Comparison of ENCODE assay signal across 1 cellular context in the genomic region with DNA sequence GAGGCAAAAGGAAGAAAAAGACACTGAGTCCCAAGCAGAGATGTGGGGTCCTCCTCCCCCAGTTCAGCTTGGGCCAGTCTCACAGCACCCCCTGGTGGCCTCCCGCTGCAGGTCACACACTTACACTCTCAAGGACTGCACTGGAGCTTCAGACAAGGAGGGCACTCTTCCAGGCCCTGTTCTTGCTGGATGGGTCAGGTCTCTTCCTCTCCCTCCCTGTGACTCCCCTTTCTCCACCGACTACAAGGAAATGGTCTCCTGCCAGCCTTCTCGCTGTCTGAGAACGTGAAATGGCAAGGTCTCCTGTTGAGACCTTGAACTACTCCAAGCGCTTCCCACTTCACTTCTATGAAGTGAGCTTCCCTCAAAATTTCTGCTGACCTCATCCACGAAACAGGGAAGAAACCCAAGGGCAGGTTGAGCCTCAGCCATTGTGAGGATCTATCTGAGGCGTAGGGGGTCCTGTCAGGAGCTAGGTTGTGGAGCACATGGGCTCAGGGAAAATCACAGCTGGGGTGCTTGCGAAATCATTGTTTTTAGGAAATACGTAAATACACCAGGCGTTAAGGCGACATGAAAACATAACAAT.
TF ChIP-seq lines count a peak whose summit lies in the region.

No MANE protein-coding gene starts in this region.

TF ChIP-seq in HepG2, 621 proteins besides CTCF, POLR2A, EP300 and RAD21 (continued from another document):
- TF ChIP-seq, protein P1, sequence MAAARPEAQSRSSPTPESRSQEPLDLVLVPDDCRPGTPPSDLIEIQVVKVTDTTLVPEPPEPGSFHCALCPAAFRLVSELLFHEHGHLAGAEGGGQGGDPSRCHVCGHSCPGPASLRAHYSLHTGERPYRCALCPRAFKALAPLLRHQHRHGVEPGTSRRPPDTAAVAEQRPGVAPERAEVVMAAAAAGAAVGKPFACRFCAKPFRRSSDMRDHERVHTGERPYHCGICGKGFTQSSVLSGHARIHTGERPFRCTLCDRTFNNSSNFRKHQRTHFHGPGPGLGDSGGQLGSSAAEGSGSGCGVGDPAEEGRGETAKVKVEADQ (CRISPR knock-in tag; IDR thresholded peaks at IDR 0.05; ENCODE audit: borderline replicate concordance) = no peak
- TF ChIP-seq, protein P2, sequence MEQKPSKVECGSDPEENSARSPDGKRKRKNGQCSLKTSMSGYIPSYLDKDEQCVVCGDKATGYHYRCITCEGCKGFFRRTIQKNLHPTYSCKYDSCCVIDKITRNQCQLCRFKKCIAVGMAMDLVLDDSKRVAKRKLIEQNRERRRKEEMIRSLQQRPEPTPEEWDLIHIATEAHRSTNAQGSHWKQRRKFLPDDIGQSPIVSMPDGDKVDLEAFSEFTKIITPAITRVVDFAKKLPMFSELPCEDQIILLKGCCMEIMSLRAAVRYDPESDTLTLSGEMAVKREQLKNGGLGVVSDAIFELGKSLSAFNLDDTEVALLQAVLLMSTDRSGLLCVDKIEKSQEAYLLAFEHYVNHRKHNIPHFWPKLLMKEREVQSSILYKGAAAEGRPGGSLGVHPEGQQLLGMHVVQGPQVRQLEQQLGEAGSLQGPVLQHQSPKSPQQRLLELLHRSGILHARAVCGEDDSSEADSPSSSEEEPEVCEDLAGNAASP (CRISPR knock-in tag; IDR thresholded peaks at IDR 0.05; ENCODE audit: borderline replicate concordance) = 0 out of 2 replicates have a peak, but pooled peaks have one; percentile 48
- TF ChIP-seq HOXA7 (CRISPR knock-in tag; IDR thresholded peaks at IDR 0.05) = no peak
- peak; percentile 18 for TF ChIP-seq TEAD3 (CRISPR knock-in tag; optimal IDR thresholded peaks at IDR 0.05; ENCODE audit: borderline replicate concordance)
- peak; percentile 71 for TF ChIP-seq SMC3 (IDR thresholded peaks at IDR 0.05; ENCODE audit: low read length)
- TF ChIP-seq SSRP1 (CRISPR knock-in tag; IDR thresholded peaks at IDR 0.05) = no peak
- no peak for TF ChIP-seq ZNF766 (CRISPR knock-in tag; IDR thresholded peaks at IDR 0.05; ENCODE audit: borderline replicate concordance)
- 0 out of 2 replicates have a peak, but pooled peaks have one; percentile 11 for TF ChIP-seq SOX5 (CRISPR knock-in tag; IDR thresholded peaks at IDR 0.05; ENCODE audit: borderline replicate concordance)
- TF ChIP-seq KDM2A (CRISPR knock-in tag; IDR thresholded peaks at IDR 0.05; ENCODE audit: borderline replicate concordance, low read depth) = peak; percentile 31; the same call in 1 of the 2 replicates
- TF ChIP-seq SRY (CRISPR knock-in tag; IDR thresholded peaks at IDR 0.05) = 0 out of 2 replicates have a peak, but pooled peaks have one; percentile 37
- 0 out of 2 replicates have a peak, but pooled peaks have one; percentile 31 for TF ChIP-seq FOXA3 (CRISPR knock-in tag; IDR thresholded peaks at IDR 0.05)
- no peak for TF ChIP-seq ZNF496 (CRISPR knock-in tag; IDR thresholded peaks at IDR 0.05; ENCODE audit: insufficient replicate concordance)
- TF ChIP-seq, protein P3, sequence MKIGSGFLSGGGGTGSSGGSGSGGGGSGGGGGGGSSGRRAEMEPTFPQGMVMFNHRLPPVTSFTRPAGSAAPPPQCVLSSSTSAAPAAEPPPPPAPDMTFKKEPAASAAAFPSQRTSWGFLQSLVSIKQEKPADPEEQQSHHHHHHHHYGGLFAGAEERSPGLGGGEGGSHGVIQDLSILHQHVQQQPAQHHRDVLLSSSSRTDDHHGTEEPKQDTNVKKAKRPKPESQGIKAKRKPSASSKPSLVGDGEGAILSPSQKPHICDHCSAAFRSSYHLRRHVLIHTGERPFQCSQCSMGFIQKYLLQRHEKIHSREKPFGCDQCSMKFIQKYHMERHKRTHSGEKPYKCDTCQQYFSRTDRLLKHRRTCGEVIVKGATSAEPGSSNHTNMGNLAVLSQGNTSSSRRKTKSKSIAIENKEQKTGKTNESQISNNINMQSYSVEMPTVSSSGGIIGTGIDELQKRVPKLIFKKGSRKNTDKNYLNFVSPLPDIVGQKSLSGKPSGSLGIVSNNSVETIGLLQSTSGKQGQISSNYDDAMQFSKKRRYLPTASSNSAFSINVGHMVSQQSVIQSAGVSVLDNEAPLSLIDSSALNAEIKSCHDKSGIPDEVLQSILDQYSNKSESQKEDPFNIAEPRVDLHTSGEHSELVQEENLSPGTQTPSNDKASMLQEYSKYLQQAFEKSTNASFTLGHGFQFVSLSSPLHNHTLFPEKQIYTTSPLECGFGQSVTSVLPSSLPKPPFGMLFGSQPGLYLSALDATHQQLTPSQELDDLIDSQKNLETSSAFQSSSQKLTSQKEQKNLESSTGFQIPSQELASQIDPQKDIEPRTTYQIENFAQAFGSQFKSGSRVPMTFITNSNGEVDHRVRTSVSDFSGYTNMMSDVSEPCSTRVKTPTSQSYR (CRISPR knock-in tag; IDR thresholded peaks at IDR 0.05; ENCODE audit: borderline replicate concordance) = 0 out of 2 replicates have a peak, but pooled peaks have one; percentile 44
- TF ChIP-seq, protein P4, sequence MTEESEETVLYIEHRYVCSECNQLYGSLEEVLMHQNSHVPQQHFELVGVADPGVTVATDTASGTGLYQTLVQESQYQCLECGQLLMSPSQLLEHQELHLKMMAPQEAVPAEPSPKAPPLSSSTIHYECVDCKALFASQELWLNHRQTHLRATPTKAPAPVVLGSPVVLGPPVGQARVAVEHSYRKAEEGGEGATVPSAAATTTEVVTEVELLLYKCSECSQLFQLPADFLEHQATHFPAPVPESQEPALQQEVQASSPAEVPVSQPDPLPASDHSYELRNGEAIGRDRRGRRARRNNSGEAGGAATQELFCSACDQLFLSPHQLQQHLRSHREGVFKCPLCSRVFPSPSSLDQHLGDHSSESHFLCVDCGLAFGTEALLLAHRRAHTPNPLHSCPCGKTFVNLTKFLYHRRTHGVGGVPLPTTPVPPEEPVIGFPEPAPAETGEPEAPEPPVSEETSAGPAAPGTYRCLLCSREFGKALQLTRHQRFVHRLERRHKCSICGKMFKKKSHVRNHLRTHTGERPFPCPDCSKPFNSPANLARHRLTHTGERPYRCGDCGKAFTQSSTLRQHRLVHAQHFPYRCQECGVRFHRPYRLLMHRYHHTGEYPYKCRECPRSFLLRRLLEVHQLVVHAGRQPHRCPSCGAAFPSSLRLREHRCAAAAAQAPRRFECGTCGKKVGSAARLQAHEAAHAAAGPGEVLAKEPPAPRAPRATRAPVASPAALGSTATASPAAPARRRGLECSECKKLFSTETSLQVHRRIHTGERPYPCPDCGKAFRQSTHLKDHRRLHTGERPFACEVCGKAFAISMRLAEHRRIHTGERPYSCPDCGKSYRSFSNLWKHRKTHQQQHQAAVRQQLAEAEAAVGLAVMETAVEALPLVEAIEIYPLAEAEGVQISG (CRISPR knock-in tag; IDR thresholded peaks at IDR 0.05) = 0 out of 2 replicates have a peak, but pooled peaks have one; percentile 16
- peak; percentile 94 for TF ChIP-seq STAG1 (CRISPR knock-in tag; IDR thresholded peaks at IDR 0.05)
- TF ChIP-seq CEBPB (IDR thresholded peaks at IDR 0.05; ENCODE audit: borderline replicate concordance, low read depth, low read length) = peak; percentile 59; the same call in 1 of the 2 replicates
- TF ChIP-seq, protein P5, sequence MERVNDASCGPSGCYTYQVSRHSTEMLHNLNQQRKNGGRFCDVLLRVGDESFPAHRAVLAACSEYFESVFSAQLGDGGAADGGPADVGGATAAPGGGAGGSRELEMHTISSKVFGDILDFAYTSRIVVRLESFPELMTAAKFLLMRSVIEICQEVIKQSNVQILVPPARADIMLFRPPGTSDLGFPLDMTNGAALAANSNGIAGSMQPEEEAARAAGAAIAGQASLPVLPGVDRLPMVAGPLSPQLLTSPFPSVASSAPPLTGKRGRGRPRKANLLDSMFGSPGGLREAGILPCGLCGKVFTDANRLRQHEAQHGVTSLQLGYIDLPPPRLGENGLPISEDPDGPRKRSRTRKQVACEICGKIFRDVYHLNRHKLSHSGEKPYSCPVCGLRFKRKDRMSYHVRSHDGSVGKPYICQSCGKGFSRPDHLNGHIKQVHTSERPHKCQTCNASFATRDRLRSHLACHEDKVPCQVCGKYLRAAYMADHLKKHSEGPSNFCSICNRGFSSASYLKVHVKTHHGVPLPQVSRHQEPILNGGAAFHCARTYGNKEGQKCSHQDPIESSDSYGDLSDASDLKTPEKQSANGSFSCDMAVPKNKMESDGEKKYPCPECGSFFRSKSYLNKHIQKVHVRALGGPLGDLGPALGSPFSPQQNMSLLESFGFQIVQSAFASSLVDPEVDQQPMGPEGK (CRISPR knock-in tag; IDR thresholded peaks at IDR 0.05) = peak; percentile 58
- peak; percentile 27; the same call in 1 of the 2 replicates for TF ChIP-seq ZFX (CRISPR knock-in tag; IDR thresholded peaks at IDR 0.05; ENCODE audit: low read depth)
- TF ChIP-seq ZSCAN12 (CRISPR knock-in tag; IDR thresholded peaks at IDR 0.05) = no peak
- TF ChIP-seq CEBPG (CRISPR knock-in tag; IDR thresholded peaks at IDR 0.05) = peak; percentile 36; the same call in 1 of the 2 replicates
- TF ChIP-seq MIER2 (CRISPR knock-in tag; IDR thresholded peaks at IDR 0.05) = 0 out of 2 replicates have a peak, but pooled peaks have one; percentile 38
- TF ChIP-seq, protein P6, sequence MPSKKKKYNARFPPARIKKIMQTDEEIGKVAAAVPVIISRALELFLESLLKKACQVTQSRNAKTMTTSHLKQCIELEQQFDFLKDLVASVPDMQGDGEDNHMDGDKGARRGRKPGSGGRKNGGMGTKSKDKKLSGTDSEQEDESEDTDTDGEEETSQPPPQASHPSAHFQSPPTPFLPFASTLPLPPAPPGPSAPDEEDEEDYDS (CRISPR knock-in tag; IDR thresholded peaks at IDR 0.05) = no peak
- TF ChIP-seq, protein P7, sequence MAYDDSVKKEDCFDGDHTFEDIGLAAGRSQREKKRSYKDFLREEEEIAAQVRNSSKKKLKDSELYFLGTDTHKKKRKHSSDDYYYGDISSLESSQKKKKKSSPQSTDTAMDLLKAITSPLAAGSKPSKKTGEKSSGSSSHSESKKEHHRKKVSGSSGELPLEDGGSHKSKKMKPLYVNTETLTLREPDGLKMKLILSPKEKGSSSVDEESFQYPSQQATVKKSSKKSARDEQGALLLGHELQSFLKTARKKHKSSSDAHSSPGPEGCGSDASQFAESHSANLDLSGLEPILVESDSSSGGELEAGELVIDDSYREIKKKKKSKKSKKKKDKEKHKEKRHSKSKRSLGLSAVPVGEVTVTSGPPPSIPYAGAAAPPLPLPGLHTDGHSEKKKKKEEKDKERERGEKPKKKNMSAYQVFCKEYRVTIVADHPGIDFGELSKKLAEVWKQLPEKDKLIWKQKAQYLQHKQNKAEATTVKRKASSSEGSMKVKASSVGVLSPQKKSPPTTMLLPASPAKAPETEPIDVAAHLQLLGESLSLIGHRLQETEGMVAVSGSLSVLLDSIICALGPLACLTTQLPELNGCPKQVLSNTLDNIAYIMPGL (CRISPR knock-in tag; IDR thresholded peaks at IDR 0.05; ENCODE audit: borderline replicate concordance in 1 of 2, low read depth in 1 of 2) = 0 out of 4 replicates have a peak, but pooled peaks have one; percentile 19 to 40
- TF ChIP-seq, protein P8, sequence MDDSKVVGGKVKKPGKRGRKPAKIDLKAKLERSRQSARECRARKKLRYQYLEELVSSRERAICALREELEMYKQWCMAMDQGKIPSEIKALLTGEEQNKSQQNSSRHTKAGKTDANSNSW (CRISPR knock-in tag; IDR thresholded peaks at IDR 0.05; ENCODE audit: borderline replicate concordance) = no peak
- peak; percentile 26; the same call in 1 of the 2 replicates for TF ChIP-seq NFE2 (CRISPR knock-in tag; IDR thresholded peaks at IDR 0.05)
- peak; percentile 19 for TF ChIP-seq XRCC5 (optimal IDR thresholded peaks at IDR 0.05; ENCODE audit: low read length)
- TF ChIP-seq GABPB1 (CRISPR knock-in tag; IDR thresholded peaks at IDR 0.05) = peak; percentile 24; the same call in 1 of the 2 replicates
- no peak for TF ChIP-seq NR2F6 (IDR thresholded peaks at IDR 0.05)
- TF ChIP-seq NR2F6 (CRISPR knock-in tag; IDR thresholded peaks at IDR 0.05) = 0 out of 2 replicates have a peak, but pooled peaks have one; percentile 21
- 0 out of 2 replicates have a peak, but pooled peaks have one; percentile 27 for TF ChIP-seq MXD4 (CRISPR knock-in tag; IDR thresholded peaks at IDR 0.05)
- no peak for TF ChIP-seq GTF2F1 (IDR thresholded peaks at IDR 0.05; ENCODE audit: low read length)
- 0 out of 2 replicates have a peak, but pooled peaks have one; percentile 8 for TF ChIP-seq FOSL2 (CRISPR knock-in tag; IDR thresholded peaks at IDR 0.05)
- no peak for TF ChIP-seq AHR (CRISPR knock-in tag; IDR thresholded peaks at IDR 0.05)
- peak; percentile 35; the same call in 1 of the 2 replicates for TF ChIP-seq PITX1 (CRISPR knock-in tag; IDR thresholded peaks at IDR 0.05)
- 0 out of 2 replicates have a peak, but pooled peaks have one; percentile 22 for TF ChIP-seq KLF6 (CRISPR knock-in tag; IDR thresholded peaks at IDR 0.05)
- peak; percentile 26; the same call in 1 of the 2 replicates for TF ChIP-seq SALL1 (CRISPR knock-in tag; IDR thresholded peaks at IDR 0.05)
